10 cellular contexts compared by ENCODE assay signal in the genomic region with DNA sequence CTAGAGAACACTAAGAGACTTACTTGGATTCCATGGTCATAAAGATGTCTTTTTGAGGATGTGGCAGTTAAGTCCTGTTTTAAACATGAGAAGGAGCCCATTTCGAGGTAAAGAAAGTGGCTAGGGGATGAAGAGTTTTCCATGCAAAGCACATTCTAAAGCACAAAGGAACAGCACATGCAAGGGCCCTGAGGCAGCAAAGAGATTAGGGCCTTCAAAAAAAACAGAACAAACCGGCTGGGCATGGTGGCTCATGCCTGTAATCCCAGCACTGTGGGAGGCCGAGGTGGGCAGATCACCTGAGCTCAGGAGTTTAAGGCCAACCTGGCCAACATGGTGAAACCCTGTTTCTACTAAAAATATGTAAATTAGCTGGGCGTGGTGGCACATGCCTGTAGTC.
"Had no signal": no experiment of that assay in that cellular context is flagged by ENCODE, and none has a peak within 500 bp of the region (broad histone marks: within the 10 kb centered on the region; RNA-seq: fewer than 3 reads in every experiment).

No MANE protein-coding gene starts in this region.

- H3K4me3 ChIP-seq: GM23248, K562 had no signal

- H3K9ac ChIP-seq: GM23248 had no signal

- H2AFZ ChIP-seq: GM23248 had no signal

- FAIRE-seq: H54, HTR-8/SVneo, K562 had no signal

- H3K27ac ChIP-seq: GM23248 had no signal

- DNase-seq: GM23248, GOT3, H9, HCEC 1CT, HFFc6, IMR-90, KG1 had no signal
